Comparison of ENCODE assay signal across 1 cellular context in genomic region chr1:107626075-107626796, GRCh38.
TF ChIP-seq lines count a peak whose summit lies in the region.

No MANE protein-coding gene starts in this region.

TF ChIP-seq in HEK293, 187 proteins besides CTCF, POLR2A, EP300 and RAD21 (continued from another document):
- TF ChIP-seq AEBP2 (tag by site-specific recombination; IDR thresholded peaks at IDR 0.05; ENCODE audit: borderline replicate concordance) (no peak), ZSCAN16 (tag by site-specific recombination; IDR thresholded peaks at IDR 0.05) (peak; percentile 91), ZXDB (tag by site-specific recombination; IDR thresholded peaks at IDR 0.05) (peak; percentile 29; the same call in 1 of the 2 replicates), ZNF239 (tag by site-specific recombination; IDR thresholded peaks at IDR 0.05) (no peak), ZNF26 (tag by site-specific recombination; IDR thresholded peaks at IDR 0.05) (no peak), ZNF645 (tag by site-specific recombination; IDR thresholded peaks at IDR 0.05) (no peak), ZNF16 (tag by site-specific recombination; IDR thresholded peaks at IDR 0.05; ENCODE audit: low read depth) (no peak), ZFP69B (tag by site-specific recombination; IDR thresholded peaks at IDR 0.05) (no peak), ZBTB10 (tag by site-specific recombination; IDR thresholded peaks at IDR 0.05) (no peak), ZNF660 (tag by site-specific recombination; IDR thresholded peaks at IDR 0.05) (no peak), ZNF747 (tag by site-specific recombination; IDR thresholded peaks at IDR 0.05) (no peak), ZNF426 (tag by site-specific recombination; IDR thresholded peaks at IDR 0.05) (no peak), ZNF521 (tag by site-specific recombination; IDR thresholded peaks at IDR 0.05) (no peak), SP7 (tag by site-specific recombination; IDR thresholded peaks at IDR 0.05) (peak; percentile 76), GLIS1 (tag by site-specific recombination; IDR thresholded peaks at IDR 0.05) (peak; percentile 45; the same call in 1 of the 2 replicates), ZNF626 (tag by site-specific recombination; IDR thresholded peaks at IDR 0.05) (no peak), ZNF2 (tag by site-specific recombination; IDR thresholded peaks at IDR 0.05) (no peak), ZNF518A (tag by site-specific recombination; conservative IDR thresholded peaks at IDR 0.05; ENCODE audit: low read depth) (no peak), WT1 (tag by site-specific recombination; IDR thresholded peaks at IDR 0.05) (no peak; the same call in 1 of the 2 replicates), ZNF558 (tag by site-specific recombination; IDR thresholded peaks at IDR 0.05) (no peak), KLF17 (tag by site-specific recombination; IDR thresholded peaks at IDR 0.05) (no peak), HOXC10 (CRISPR knock-in tag; IDR thresholded peaks at IDR 0.05) (no peak), SCRT2 (tag by site-specific recombination; IDR thresholded peaks at IDR 0.05) (no peak), ZNF571 (tag by site-specific recombination; IDR thresholded peaks at IDR 0.05) (no peak), ZNF549 (tag by site-specific recombination; IDR thresholded peaks at IDR 0.05) (peak; percentile 4; the same call in 1 of the 2 replicates), SETDB1 (IDR thresholded peaks at IDR 0.05; ENCODE audit: insufficient read length, low read length) (no peak), ZNF658 (tag by site-specific recombination; IDR thresholded peaks at IDR 0.05) (no peak), ZSCAN5A (tag by site-specific recombination; IDR thresholded peaks at IDR 0.05) (no peak), ZNF596 (tag by site-specific recombination; IDR thresholded peaks at IDR 0.05) (no peak), YY2 (tag by site-specific recombination; IDR thresholded peaks at IDR 0.05) (no peak), ZNF843 (tag by site-specific recombination; IDR thresholded peaks at IDR 0.05) (peak; percentile 67; the same call in 1 of the 2 replicates)
